In the genomic region with DNA sequence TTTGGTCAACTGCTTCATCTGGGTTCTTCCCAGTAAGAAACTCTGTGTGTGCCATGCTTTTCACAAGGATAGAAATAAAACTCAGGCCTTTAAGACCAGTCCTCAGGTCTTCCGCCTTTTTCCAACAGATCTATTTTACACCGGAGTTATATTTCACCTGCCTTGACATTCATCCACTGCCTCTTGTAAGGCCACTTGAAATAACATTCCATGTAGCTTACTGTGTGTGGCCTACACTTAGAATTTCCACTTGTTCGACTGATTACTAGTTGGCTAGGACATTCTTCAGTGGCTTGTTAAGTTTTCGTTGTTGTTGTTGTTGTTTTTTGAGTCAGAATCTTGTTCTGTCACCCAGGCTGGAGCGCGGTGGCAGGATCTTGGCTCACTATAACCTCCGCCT, we compare ENCODE assay signal across 21 cellular contexts.
A peak's percentile ranks its signal among the peaks of the same experiment; 100 is the strongest.
DNase-seq lines count a peak whose midpoint lies in the region; ATAC-seq, FAIRE-seq and TF ChIP-seq lines count a peak whose summit lies in the region.
"Had no signal": no experiment of that assay in that cellular context is flagged by ENCODE, and none has a peak within 500 bp of the region (broad histone marks: within the 10 kb centered on the region; RNA-seq: fewer than 3 reads in every experiment).

No MANE protein-coding gene starts in this region.

- H3K9me2 ChIP-seq in GM23338 (ENCODE audit: insufficient read depth), result peaks cover 19% of the 10 kb centered on the region

- no peaks in the 10 kb centered on the region for H3K27me3 ChIP-seq in GM23338 (ENCODE audit: insufficient read depth)
- H3K27me3 ChIP-seq in endothelial cell of umbilical vein (ENCODE audit: control insufficient read depth in 2 of 2, insufficient read depth in 2 of 2, low read length in 2 of 2), result no peaks in the 10 kb centered on the region
- H3K27me3 ChIP-seq in lung (ENCODE audit: control insufficient read depth, insufficient read depth), result no peaks in the 10 kb centered on the region
- H3K27me3 ChIP-seq in upper lobe of right lung, result no peaks in the 10 kb centered on the region
- H3K27me3 ChIP-seq: BE2C; BLaER1 treated with 17β-estradiol and CSF1 and Interleukin-3, amounts not matched to agents 10 nM and 100 nM had no signal

- H3K27ac ChIP-seq in GM23338 (ENCODE audit: low read depth), result no peak overlapping the region
- no peak overlapping the region for H3K27ac ChIP-seq in endothelial cell of umbilical vein (ENCODE audit: insufficient read depth, low read depth, low read length)
- H3K27ac ChIP-seq in lung (ENCODE audit: low read depth in 1 of 2, low read length in 1 of 2), result no peak overlapping the region
- no peak overlapping the region for H3K27ac ChIP-seq in upper lobe of right lung
- H3K27ac ChIP-seq: BLaER1 treated with 17β-estradiol and CSF1 and Interleukin-3, amounts not matched to agents 10 nM and 100 nM had no signal

- peak; percentile 18 for FAIRE-seq in endothelial cell of umbilical vein (lab: Jason Lieb, UNC)
- FAIRE-seq: D721Med, G401.6, GM12892, H54 had no signal

- H3K36me3 ChIP-seq in GM23338 (ENCODE audit: insufficient read depth) (no peaks in the 10 kb centered on the region), endothelial cell of umbilical vein (ENCODE audit: control insufficient read depth in 2 of 2, extremely low read depth in 1 of 2, insufficient read depth in 2 of 2, low read length in 2 of 2) (no peaks in the 10 kb centered on the region), lung (ENCODE audit: control insufficient read depth in 2 of 2, insufficient read depth in 2 of 2, low read length in 2 of 2) (no peaks in the 10 kb centered on the region), upper lobe of right lung (no peaks in the 10 kb centered on the region)
- H3K36me3 ChIP-seq: BE2C; BLaER1 treated with 17β-estradiol and CSF1 and Interleukin-3, amounts not matched to agents 10 nM and 100 nM; HAP-1 had no signal

- POLR2A ChIA-PET in endothelial cell of umbilical vein (lab: Charles Lee), result no interaction called here

- no peaks in the 10 kb centered on the region for H3F3A ChIP-seq in GM23338 (replicated peaks; ENCODE audit: low read depth)

- H3K27me3 Mint-ChIP-seq in GM23338 (ENCODE audit: insufficient read depth, low read depth, poor library complexity), result no peaks in the 10 kb centered on the region
- H3K27me3 Mint-ChIP-seq: CD4-positive, alpha-beta T cell; CD8-positive, alpha-beta memory T cell had no signal

- CTCF ChIA-PET in endothelial cell of umbilical vein (lab: Charles Lee), result no interaction called here

- 73 to 88% methylated on average over 7 of the region's 7 CpGs for WGBS in lung, 2 donors

- no peaks in the 10 kb centered on the region for H3K79me2 ChIP-seq in GM23338 (replicated peaks; ENCODE audit: insufficient read depth)
- no peaks in the 10 kb centered on the region for H3K79me2 ChIP-seq in endothelial cell of umbilical vein (ENCODE audit: control insufficient read depth, insufficient read depth, low read length)

- H3K9me1 ChIP-seq in endothelial cell of umbilical vein (replicated peaks; ENCODE audit: control insufficient read depth, extremely low read depth, insufficient read depth, low read length), result no peaks in the 10 kb centered on the region

- dilution Hi-C loops in endothelial cell of umbilical vein (cut with MboI; ENCODE audit: extremely low pct_ligation_motif_present, low sequenced_read_pairs), result no loop called here

- peaks cover 18% of the 10 kb centered on the region for H3K4me1 Mint-ChIP-seq in GM23338
- H3K4me1 Mint-ChIP-seq: CD8-positive, alpha-beta memory T cell had no signal

- intact Hi-C loops in endothelial cell of umbilical vein (cut with micrococcal nuclease) (no loop called here), upper lobe of right lung (cut with DNase I) (no loop called here)

- no peak overlapping the region for H3K27ac Mint-ChIP-seq in GM23338
- H3K27ac Mint-ChIP-seq: CD14-positive monocyte; CD4-positive, alpha-beta T cell; CD8-positive, alpha-beta memory T cell; HFFc6 had no signal

- no peak for TF ChIP-seq POLR2A in endothelial cell of umbilical vein (IDR thresholded peaks at IDR 0.05; ENCODE audit: low read depth, low read length)

- H2AFZ ChIP-seq in GM23338 (peak overlapping the region; percentile 91; the same call in 1 of the 2 replicates), endothelial cell of umbilical vein (ENCODE audit: low read depth, low read length) (no peak overlapping the region)

- H3K4me2 ChIP-seq in GM23338 (no peak overlapping the region), endothelial cell of umbilical vein (ENCODE audit: insufficient read depth, low read length) (no peak overlapping the region)
- H3K4me2 ChIP-seq: BLaER1 treated with 17β-estradiol and CSF1 and Interleukin-3, amounts not matched to agents 10 nM and 100 nM had no signal

- no peaks in the 10 kb centered on the region; the same call in 2 of the 3 replicates for H3K36me3 Mint-ChIP-seq in GM23338 (ENCODE audit: low read depth)
- H3K36me3 Mint-ChIP-seq: CD14-positive monocyte; CD8-positive, alpha-beta memory T cell had no signal

- H3K9me3 ChIP-seq in endothelial cell of umbilical vein (replicated peaks; ENCODE audit: control insufficient read depth, insufficient read depth, low read length) (no peaks in the 10 kb centered on the region), lung (ENCODE audit: control insufficient read depth in 2 of 2, insufficient read depth in 1 of 2, low read length in 1 of 2) (no peaks in the 10 kb centered on the region), upper lobe of right lung (no peaks in the 10 kb centered on the region)
- H3K9me3 ChIP-seq: BE2C; BLaER1 treated with 17β-estradiol and CSF1 and Interleukin-3, amounts not matched to agents 10 nM and 100 nM; HAP-1 had no signal

- H3K4me1 ChIP-seq in GM23338 (ENCODE audit: insufficient read depth), result peaks cover 19% of the 10 kb centered on the region; the same call in 1 of the 2 replicates
- no peaks in the 10 kb centered on the region for H3K4me1 ChIP-seq in endothelial cell of umbilical vein (ENCODE audit: control insufficient read depth, extremely low read depth, insufficient read depth, low read length)
- H3K4me1 ChIP-seq in lung (ENCODE audit: control insufficient read depth in 2 of 2, insufficient read depth in 2 of 2, low read length in 2 of 2), result no peaks in the 10 kb centered on the region
- no peaks in the 10 kb centered on the region for H3K4me1 ChIP-seq in upper lobe of right lung
- H3K4me1 ChIP-seq: BLaER1 treated with 17β-estradiol and CSF1 and Interleukin-3, amounts not matched to agents 10 nM and 100 nM had no signal

- H3K9me3 Mint-ChIP-seq in GM23338, result no peaks in the 10 kb centered on the region
- H3K9me3 Mint-ChIP-seq: CD4-positive, alpha-beta T cell had no signal

- H3K9ac ChIP-seq in endothelial cell of umbilical vein (replicated peaks; ENCODE audit: extremely low read depth, insufficient read depth, low read length), result no peak overlapping the region
- H3K9ac ChIP-seq: BLaER1 treated with 17β-estradiol and CSF1 and Interleukin-3, amounts not matched to agents 10 nM and 100 nM had no signal

- TF ChIP-seq CTCF in GM23338 (conservative IDR thresholded peaks at IDR 0.05; ENCODE audit: low read depth in 2 of 2), result no peak
- TF ChIP-seq CTCF in endothelial cell of umbilical vein (IDR thresholded peaks at IDR 0.05; ENCODE audit: extremely low read depth in 1 of 2, insufficient read depth in 1 of 2, low read depth in 1 of 2, low read length in 2 of 2), result no peak
- TF ChIP-seq CTCF in lung (IDR thresholded peaks at IDR 0.05; ENCODE audit: control extremely low read depth, extremely low read depth), result no peak
- TF ChIP-seq CTCF in upper lobe of right lung (IDR thresholded peaks at IDR 0.05), result no peak

- no peak overlapping the region for H3K4me3 Mint-ChIP-seq in GM23338
- H3K4me3 Mint-ChIP-seq: CD14-positive monocyte; CD4-positive, alpha-beta T cell; CD8-positive, alpha-beta memory T cell; HFFc6 had no signal

- no peaks in the 10 kb centered on the region for H4K20me1 ChIP-seq in GM23338 (replicated peaks; ENCODE audit: insufficient read depth)
- no peaks in the 10 kb centered on the region for H4K20me1 ChIP-seq in endothelial cell of umbilical vein (replicated peaks; ENCODE audit: control insufficient read depth, extremely low read depth, insufficient read depth, low read length)
- H4K20me1 ChIP-seq: BLaER1 treated with 17β-estradiol and CSF1 and Interleukin-3, amounts not matched to agents 10 nM and 100 nM had no signal

- ATAC-seq in GM23338 (no peak), lung (ENCODE audit: insufficient read depth, low FRiP score) (peak; percentile 66), upper lobe of right lung (peak; percentile 88), esophagus mucosa (no peak)

- DNase-seq in GM23338 (ENCODE audit: low spot score) (no peak), endothelial cell of umbilical vein (ENCODE audit: low read depth, low spot score) (no peak), lung (ENCODE audit: low spot score) (peak; percentile 29), upper lobe of right lung (no peak), Ammon's horn (ENCODE audit: low spot score) (no peak), AG20443 (ENCODE audit: low spot score) (no peak)
- DNase-seq: BE2C; CD4-positive, alpha-beta T cell; CD8-positive, alpha-beta memory T cell; DMS53; DMS79 treated with DMSO at 0.1 percent for 48 hours; GOT3; HFFc6 had no signal

- no TSS peak for BruUV-seq in endothelial cell of umbilical vein (replicated peaks; lab: Mats Ljungman, UMichigan)

- H3K4me3 ChIP-seq in GM23338, result no peak overlapping the region
- H3K4me3 ChIP-seq in endothelial cell of umbilical vein (replicated peaks in 1 of 3; ENCODE audit: insufficient read depth in 1 of 3, low read depth in 1 of 3, low read length in 3 of 3), result no peak overlapping the region
- no peak overlapping the region for H3K4me3 ChIP-seq in lung
- H3K4me3 ChIP-seq in upper lobe of right lung, result no peak overlapping the region
- H3K4me3 ChIP-seq: BLaER1 treated with 17β-estradiol and CSF1 and Interleukin-3, amounts not matched to agents 10 nM and 100 nM; HAP-1 had no signal

TF ChIP-seq in endothelial cell of umbilical vein, 7 proteins besides CTCF, POLR2A, EP300 and RAD21:
- no peak for TF ChIP-seq JUN (IDR thresholded peaks at IDR 0.05; ENCODE audit: borderline replicate concordance, insufficient read depth, insufficient read length, low read depth)
- no peak for TF ChIP-seq EZH2 (IDR thresholded peaks at IDR 0.05; ENCODE audit: borderline replicate concordance, low read depth, low read length, severe bottlenecking)
- TF ChIP-seq, protein P1, sequence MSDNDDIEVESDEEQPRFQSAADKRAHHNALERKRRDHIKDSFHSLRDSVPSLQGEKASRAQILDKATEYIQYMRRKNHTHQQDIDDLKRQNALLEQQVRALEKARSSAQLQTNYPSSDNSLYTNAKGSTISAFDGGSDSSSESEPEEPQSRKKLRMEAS (IDR thresholded peaks at IDR 0.05; ENCODE audit: insufficient read depth, insufficient read length), result no peak
- TF ChIP-seq FOS (IDR thresholded peaks at IDR 0.05; ENCODE audit: borderline replicate concordance, insufficient read depth, low read length), result no peak
- TF ChIP-seq GATA2 (IDR thresholded peaks at IDR 0.05; ENCODE audit: insufficient read depth, insufficient read length, low read depth, low read length), result no peak
- TF ChIP-seq POLR2AphosphoS5 (IDR thresholded peaks at IDR 0.05; ENCODE audit: insufficient read depth, low read depth, low read length), result no peak
- TF ChIP-seq MYC (IDR thresholded peaks at IDR 0.05; ENCODE audit: low read depth, low read length), result no peak

Comparison
In these comparisons a context has a peak if more than half of its experiments do, and no peak if none do; other contexts are left out.
1. ATAC-seq: peak in lung (single experiment) and upper lobe of right lung (single experiment); none in GM23338 (single experiment) and esophagus mucosa (single experiment).